ENCODE assay signal across 1 cellular context in the genomic region with DNA sequence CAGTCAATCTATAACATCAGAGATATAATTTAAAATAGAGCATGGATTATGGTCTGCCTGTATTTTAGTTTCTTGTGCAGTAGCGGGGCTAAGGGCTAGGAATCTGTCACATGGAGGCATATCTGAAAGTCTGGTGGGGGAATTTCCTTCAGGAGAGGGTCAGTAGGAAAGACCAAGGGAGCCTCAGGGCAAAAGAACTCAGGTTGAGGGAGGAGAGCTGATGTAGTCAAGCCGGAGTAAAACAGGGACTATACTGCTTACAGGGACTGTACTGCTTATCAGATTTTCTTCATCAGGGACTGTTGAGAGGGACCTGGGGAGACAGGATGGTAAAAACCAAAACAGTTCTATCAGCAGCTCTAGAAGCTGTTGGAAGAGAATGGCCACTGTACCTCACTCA.
TF ChIP-seq lines count a peak whose summit lies in the region.

No MANE protein-coding gene starts in this region.

TF ChIP-seq in GM23338, 12 proteins besides CTCF, POLR2A, EP300 and RAD21 (continued from another document):
- TF ChIP-seq REST (IDR thresholded peaks at IDR 0.05; ENCODE audit: unreplicated experiment) = no peak
- no peak for TF ChIP-seq ZNF331 (CRISPR knock-in tag; IDR thresholded peaks at IDR 0.05; ENCODE audit: low read depth)
- no peak for TF ChIP-seq EZH2phosphoT487 (IDR thresholded peaks at IDR 0.05; ENCODE audit: unreplicated experiment)
- TF ChIP-seq, protein P1, sequence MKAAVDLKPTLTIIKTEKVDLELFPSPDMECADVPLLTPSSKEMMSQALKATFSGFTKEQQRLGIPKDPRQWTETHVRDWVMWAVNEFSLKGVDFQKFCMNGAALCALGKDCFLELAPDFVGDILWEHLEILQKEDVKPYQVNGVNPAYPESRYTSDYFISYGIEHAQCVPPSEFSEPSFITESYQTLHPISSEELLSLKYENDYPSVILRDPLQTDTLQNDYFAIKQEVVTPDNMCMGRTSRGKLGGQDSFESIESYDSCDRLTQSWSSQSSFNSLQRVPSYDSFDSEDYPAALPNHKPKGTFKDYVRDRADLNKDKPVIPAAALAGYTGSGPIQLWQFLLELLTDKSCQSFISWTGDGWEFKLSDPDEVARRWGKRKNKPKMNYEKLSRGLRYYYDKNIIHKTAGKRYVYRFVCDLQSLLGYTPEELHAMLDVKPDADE (IDR thresholded peaks at IDR 0.05) = no peak
- no peak for TF ChIP-seq POLR2AphosphoS5 (IDR thresholded peaks at IDR 0.05; ENCODE audit: low read depth)
TF ChIP-seq in GM23338: peak in this region for 0.
